ENCODE assay signal across 15 cellular contexts in the genomic region with DNA sequence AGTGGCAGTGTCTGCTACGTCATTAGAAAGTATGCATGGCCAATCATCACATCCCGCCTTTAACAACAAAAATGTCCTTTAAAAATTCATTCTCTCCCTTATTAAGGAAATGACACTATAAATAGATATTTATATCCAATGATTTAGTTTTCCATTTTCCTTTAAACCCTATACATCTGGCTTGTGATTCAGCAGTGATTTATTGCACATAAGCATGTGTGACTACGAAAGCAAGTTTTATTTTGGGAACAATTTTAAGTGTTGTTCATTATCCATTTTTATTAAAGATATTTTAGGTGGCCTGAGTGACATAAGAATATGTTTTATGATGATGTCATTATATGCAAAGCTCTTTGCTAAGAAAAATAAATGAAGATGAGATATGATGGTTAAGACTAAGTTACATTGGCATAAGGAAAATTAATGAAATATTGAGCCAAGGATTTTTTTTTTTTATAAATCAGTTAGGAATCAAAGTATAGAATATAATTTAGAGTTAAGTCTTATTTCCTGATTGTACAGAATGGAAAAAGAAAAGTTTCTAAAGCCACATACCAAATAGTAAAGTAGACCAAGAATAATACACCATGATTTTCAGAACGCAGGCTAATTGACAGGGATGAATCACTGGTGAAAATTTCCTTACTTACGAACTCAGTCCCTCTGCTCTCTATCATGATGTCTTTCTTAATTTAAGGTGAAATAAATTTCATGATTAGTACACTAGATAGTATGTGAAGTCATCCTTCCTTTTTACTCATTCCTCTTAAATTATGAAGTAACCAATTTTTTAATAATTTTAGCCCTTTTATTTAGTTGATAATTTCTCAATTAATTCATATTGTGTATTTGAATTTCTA.
DNase-seq lines count a peak whose midpoint lies in the region; ATAC-seq and TF ChIP-seq lines count a peak whose summit lies in the region.
"Had no signal": no experiment of that assay in that cellular context is flagged by ENCODE, and none has a peak within 500 bp of the region (broad histone marks: within the 10 kb centered on the region; RNA-seq: fewer than 3 reads in every experiment).

No MANE protein-coding gene starts in this region.

- no peaks in the 10 kb centered on the region for H3K79me2 ChIP-seq in SK-N-SH (ENCODE audit: insufficient read depth)

- H3K36me3 ChIP-seq in SK-N-SH (replicated peaks in 1 of 2; ENCODE audit: control insufficient read depth in 1 of 2, insufficient read depth in 2 of 2, low read length in 1 of 2), result no peaks in the 10 kb centered on the region
- no peaks in the 10 kb centered on the region for H3K36me3 ChIP-seq in SJCRH30
- H3K36me3 ChIP-seq: BLaER1, HAP-1 had no signal

- H3K4me2 ChIP-seq in SK-N-SH, result peak overlapping the region; percentile 20; the same call in 1 of the 2 replicates
- H3K4me2 ChIP-seq: BLaER1, KMS-11 had no signal

- TF ChIP-seq RAD21 in SK-N-SH (IDR thresholded peaks at IDR 0.05; ENCODE audit: low read length), result no peak

- H3K4me3 ChIP-seq in AG10803 (ENCODE audit: low read length), result no peak overlapping the region
- no peak overlapping the region for H3K4me3 ChIP-seq in SK-N-SH (ENCODE audit: low read depth in 2 of 2, low read length in 1 of 2)
- no peak overlapping the region for H3K4me3 ChIP-seq in SJCRH30
- H3K4me3 ChIP-seq: BLaER1, GM23248, HAP-1 had no signal

- H3K9me3 ChIP-seq in SK-N-SH (no peaks in the 10 kb centered on the region), SJCRH30 (replicated peaks) (peaks cover 2% of the 10 kb centered on the region; the same call in 1 of the 2 replicates)
- H3K9me3 ChIP-seq: HAP-1 had no signal

- no peaks in the 10 kb centered on the region for H4K20me1 ChIP-seq in SK-N-SH (ENCODE audit: insufficient read depth)
- H4K20me1 ChIP-seq: BLaER1 had no signal

- H3K27ac ChIP-seq in SK-N-SH (ENCODE audit: low read depth in 2 of 2, low read length in 1 of 2) (peak overlapping the region; percentile 72 to 90; a peak in 3 of 4 replicates), SJCRH30 (no peak overlapping the region)
- H3K27ac ChIP-seq: BLaER1, GM23248, KMS-11 had no signal

- peak; percentile 3 for DNase-seq in AG10803 (ENCODE audit: low read depth)
- peak; percentile 1 for DNase-seq in EL
- DNase-seq in SK-N-SH, result no peak
- no peak for DNase-seq in SJCRH30
- DNase-seq in SW 1271 (lab: John Stamatoyannopoulos, UW), result no peak
- DNase-seq: ACHN; AML-193; CD4-positive, alpha-beta memory T cell; DMS153; DMS79 had no signal

- H3F3A ChIP-seq in SK-N-SH (replicated peaks; ENCODE audit: insufficient read depth), result peaks cover 24% of the 10 kb centered on the region

- ATAC-seq in HG03159 (IDR thresholded peaks at IDR 0.05; ENCODE audit: unreplicated experiment), result no peak

- WGBS in SK-N-SH (ENCODE audit: low lambda C conversion rate), result 20% methylated on average over 5 of the region's 5 CpGs

- TF ChIP-seq CTCF in AG10803 (conservative IDR thresholded peaks at IDR 0.05; ENCODE audit: low read length), result no peak
- TF ChIP-seq CTCF in SK-N-SH (IDR thresholded peaks at IDR 0.05), result no peak

- no peaks in the 10 kb centered on the region; a peak in 1 of 4 replicates for H3K4me1 ChIP-seq in SK-N-SH (ENCODE audit: control insufficient read depth in 1 of 2, insufficient read depth in 2 of 2, low read depth in 1 of 2, low read length in 1 of 2)
- H3K4me1 ChIP-seq in SJCRH30, result no peaks in the 10 kb centered on the region
- H3K4me1 ChIP-seq: BLaER1 had no signal

- POLR2A ChIA-PET in SK-N-SH (lab: Yijun Ruan, JAX), result no interaction called here

- H3K27me3 ChIP-seq in SK-N-SH (ENCODE audit: insufficient read depth), result no peaks in the 10 kb centered on the region
- 0 out of 2 replicates have a peak, but pooled peaks cover 4% of the 10 kb centered on the region for H3K27me3 ChIP-seq in SJCRH30
- H3K27me3 ChIP-seq: BLaER1 had no signal

- CTCF ChIA-PET in SK-N-SH (lab: Yijun Ruan, JAX), result no interaction called here

- H2AFZ ChIP-seq in SK-N-SH (ENCODE audit: low read depth), result no peak overlapping the region
- H2AFZ ChIP-seq: GM23248 had no signal

- no peaks in the 10 kb centered on the region for H3K9me2 ChIP-seq in SK-N-SH

- no peak overlapping the region for H3K9ac ChIP-seq in SK-N-SH
- H3K9ac ChIP-seq: BLaER1, GM23248, KMS-11 had no signal

- TF ChIP-seq EP300 in SK-N-SH (IDR thresholded peaks at IDR 0.05; ENCODE audit: borderline replicate concordance in 1 of 2, low read depth in 1 of 2, low read length in 1 of 2), result peak; percentile 62 to 93

TF ChIP-seq in SK-N-SH, 30 proteins besides CTCF, POLR2A, EP300 and RAD21 (continues in another document):
- TF ChIP-seq RCOR1 (IDR thresholded peaks at IDR 0.05; ENCODE audit: low read length) (no peak), SIN3A (IDR thresholded peaks at IDR 0.05; ENCODE audit: borderline replicate concordance, low read depth, low read length) (no peak), GABPA (IDR thresholded peaks at IDR 0.05; ENCODE audit: low read depth) (no peak), NFIC (IDR thresholded peaks at IDR 0.05; ENCODE audit: borderline replicate concordance) (peak; percentile 57; the same call in 1 of the 2 replicates), TEAD4 (IDR thresholded peaks at IDR 0.05; ENCODE audit: borderline replicate concordance, insufficient read depth) (peak; percentile 81), SMC3 (IDR thresholded peaks at IDR 0.05; ENCODE audit: low read depth, low read length) (no peak), TCF12 (IDR thresholded peaks at IDR 0.05) (peak; percentile 98), TAF1 (IDR thresholded peaks at IDR 0.05; ENCODE audit: borderline replicate concordance, low read depth, low read length) (no peak), GATA2 (CRISPR knock-in tag; IDR thresholded peaks at IDR 0.05) (no peak), FOXM1 (IDR thresholded peaks at IDR 0.05; ENCODE audit: low read depth) (peak; percentile 91), YY1 (IDR thresholded peaks at IDR 0.05; ENCODE audit: low read depth) (no peak), MEF2A (IDR thresholded peaks at IDR 0.05; ENCODE audit: borderline replicate concordance, low read depth) (peak; percentile 73; the same call in 1 of the 2 replicates), ELF1 (IDR thresholded peaks at IDR 0.05) (no peak)
- TF ChIP-seq, protein P1, sequence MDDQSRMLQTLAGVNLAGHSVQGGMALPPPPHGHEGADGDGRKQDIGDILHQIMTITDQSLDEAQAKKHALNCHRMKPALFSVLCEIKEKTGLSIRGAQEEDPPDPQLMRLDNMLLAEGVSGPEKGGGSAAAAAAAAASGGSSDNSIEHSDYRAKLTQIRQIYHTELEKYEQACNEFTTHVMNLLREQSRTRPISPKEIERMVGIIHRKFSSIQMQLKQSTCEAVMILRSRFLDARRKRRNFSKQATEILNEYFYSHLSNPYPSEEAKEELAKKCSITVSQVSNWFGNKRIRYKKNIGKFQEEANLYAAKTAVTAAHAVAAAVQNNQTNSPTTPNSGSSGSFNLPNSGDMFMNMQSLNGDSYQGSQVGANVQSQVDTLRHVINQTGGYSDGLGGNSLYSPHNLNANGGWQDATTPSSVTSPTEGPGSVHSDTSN (IDR thresholded peaks at IDR 0.05), result peak; percentile 96
- TF ChIP-seq, protein P2, sequence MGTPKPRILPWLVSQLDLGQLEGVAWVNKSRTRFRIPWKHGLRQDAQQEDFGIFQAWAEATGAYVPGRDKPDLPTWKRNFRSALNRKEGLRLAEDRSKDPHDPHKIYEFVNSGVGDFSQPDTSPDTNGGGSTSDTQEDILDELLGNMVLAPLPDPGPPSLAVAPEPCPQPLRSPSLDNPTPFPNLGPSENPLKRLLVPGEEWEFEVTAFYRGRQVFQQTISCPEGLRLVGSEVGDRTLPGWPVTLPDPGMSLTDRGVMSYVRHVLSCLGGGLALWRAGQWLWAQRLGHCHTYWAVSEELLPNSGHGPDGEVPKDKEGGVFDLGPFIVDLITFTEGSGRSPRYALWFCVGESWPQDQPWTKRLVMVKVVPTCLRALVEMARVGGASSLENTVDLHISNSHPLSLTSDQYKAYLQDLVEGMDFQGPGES (IDR thresholded peaks at IDR 0.05; ENCODE audit: low read depth, low read length), result no peak
- TF ChIP-seq, protein P3, sequence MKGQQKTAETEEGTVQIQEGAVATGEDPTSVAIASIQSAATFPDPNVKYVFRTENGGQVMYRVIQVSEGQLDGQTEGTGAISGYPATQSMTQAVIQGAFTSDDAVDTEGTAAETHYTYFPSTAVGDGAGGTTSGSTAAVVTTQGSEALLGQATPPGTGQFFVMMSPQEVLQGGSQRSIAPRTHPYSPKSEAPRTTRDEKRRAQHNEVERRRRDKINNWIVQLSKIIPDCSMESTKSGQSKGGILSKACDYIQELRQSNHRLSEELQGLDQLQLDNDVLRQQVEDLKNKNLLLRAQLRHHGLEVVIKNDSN (IDR thresholded peaks at IDR 0.05; ENCODE audit: borderline replicate concordance, low read depth), result no peak
- TF ChIP-seq, protein P4, sequence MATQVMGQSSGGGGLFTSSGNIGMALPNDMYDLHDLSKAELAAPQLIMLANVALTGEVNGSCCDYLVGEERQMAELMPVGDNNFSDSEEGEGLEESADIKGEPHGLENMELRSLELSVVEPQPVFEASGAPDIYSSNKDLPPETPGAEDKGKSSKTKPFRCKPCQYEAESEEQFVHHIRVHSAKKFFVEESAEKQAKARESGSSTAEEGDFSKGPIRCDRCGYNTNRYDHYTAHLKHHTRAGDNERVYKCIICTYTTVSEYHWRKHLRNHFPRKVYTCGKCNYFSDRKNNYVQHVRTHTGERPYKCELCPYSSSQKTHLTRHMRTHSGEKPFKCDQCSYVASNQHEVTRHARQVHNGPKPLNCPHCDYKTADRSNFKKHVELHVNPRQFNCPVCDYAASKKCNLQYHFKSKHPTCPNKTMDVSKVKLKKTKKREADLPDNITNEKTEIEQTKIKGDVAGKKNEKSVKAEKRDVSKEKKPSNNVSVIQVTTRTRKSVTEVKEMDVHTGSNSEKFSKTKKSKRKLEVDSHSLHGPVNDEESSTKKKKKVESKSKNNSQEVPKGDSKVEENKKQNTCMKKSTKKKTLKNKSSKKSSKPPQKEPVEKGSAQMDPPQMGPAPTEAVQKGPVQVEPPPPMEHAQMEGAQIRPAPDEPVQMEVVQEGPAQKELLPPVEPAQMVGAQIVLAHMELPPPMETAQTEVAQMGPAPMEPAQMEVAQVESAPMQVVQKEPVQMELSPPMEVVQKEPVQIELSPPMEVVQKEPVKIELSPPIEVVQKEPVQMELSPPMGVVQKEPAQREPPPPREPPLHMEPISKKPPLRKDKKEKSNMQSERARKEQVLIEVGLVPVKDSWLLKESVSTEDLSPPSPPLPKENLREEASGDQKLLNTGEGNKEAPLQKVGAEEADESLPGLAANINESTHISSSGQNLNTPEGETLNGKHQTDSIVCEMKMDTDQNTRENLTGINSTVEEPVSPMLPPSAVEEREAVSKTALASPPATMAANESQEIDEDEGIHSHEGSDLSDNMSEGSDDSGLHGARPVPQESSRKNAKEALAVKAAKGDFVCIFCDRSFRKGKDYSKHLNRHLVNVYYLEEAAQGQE (IDR thresholded peaks at IDR 0.05; ENCODE audit: low read depth, low read length), result no peak
- TF ChIP-seq, protein P5, sequence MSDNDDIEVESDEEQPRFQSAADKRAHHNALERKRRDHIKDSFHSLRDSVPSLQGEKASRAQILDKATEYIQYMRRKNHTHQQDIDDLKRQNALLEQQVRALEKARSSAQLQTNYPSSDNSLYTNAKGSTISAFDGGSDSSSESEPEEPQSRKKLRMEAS (IDR thresholded peaks at IDR 0.05; ENCODE audit: low read depth), result no peak

Comparison
In these comparisons a context has a peak if more than half of its experiments do, and no peak if none do; other contexts are left out.
1. DNase-seq: peak in AG10803 (single experiment) and EL (single experiment); none in SK-N-SH (single experiment), SJCRH30 (0 of 2) and SW 1271 (0 of 2).